ENCODE assay signal across 8 cellular contexts in the genomic region with DNA sequence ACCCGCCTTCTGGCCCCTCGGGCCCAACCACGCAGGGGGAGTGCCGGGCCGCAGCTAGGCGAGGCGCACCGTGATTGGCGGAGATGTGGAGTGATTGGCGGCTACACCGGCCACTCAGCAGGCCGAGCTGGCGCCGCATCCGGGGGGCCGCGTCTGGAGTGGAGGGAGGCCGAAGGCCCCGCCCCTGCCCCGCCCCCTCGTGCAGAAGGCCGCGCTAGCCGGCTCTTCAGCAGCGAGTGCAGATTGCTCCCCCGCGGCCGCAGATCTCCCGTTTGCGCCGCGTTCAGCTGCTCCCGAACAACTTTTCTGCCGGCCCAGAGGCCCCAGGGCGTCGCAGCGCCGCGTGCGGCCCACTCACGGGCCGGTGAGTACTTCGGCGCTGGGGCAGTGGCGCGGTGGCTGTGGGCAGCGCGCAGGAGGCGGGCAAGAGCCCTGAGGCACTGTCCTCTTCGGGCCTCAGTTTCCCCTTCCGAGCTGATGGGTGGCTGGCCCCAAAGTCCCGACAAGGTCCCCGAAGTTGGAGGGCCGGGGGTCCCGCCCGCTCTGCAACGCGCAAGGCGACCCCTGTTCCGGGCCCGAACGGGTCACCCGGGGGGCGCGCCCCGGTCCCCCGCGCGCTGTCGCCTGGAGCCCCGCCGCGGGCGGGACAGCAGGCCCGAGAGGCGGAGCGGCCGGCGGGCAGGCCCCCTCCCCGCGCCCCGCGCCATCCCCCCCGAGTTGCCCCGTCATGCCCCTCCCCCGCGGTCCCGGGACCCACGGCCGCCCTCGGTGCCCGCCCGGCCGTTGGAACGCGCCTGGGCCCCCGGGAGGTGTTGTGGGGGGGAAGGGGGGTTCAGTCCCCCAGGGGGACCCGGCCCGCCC. TPM values are rescaled to one million over a fixed set of nuclear protein-coding genes. Genes with fewer than 3 reads are reported as not detected.
A peak's percentile ranks its signal among the peaks of the same experiment; 100 is the strongest.
DNase-seq lines count a peak whose midpoint lies in the region; ATAC-seq and TF ChIP-seq lines count a peak whose summit lies in the region.

TSS of gene WFS1 (plus strand) at position 200 of the 861 bp plus-strand sequence. CDS start 7,606 bp downstream, outside the sequence.

- TF ChIP-seq CTCF in endodermal cell (conservative IDR thresholded peaks at IDR 0.05): no peak

- H3K27ac Mint-ChIP-seq in CD4-positive, alpha-beta memory T cell: peak within 1 kb of the TSS in 6 of 7 donors; percentile 48 to 81 (median 71)
- H3K27ac Mint-ChIP-seq in endodermal cell: no peak within 1 kb of the TSS

- H3K4me1 ChIP-seq in CD4-positive, alpha-beta memory T cell (ENCODE audit: insufficient read depth, low read length): peaks cover 10% of the 10 kb centered on the region
- H3K4me1 ChIP-seq in endodermal cell (ENCODE audit: control insufficient read depth, insufficient read depth, low read length): peaks cover 2% of the 10 kb centered on the region
- H3K4me1 ChIP-seq in mesenchymal stem cell (ENCODE audit: control insufficient read depth, insufficient read depth, low read depth, low read length): peaks cover 36% of the 10 kb centered on the region

- peaks cover 13 to 25% (median 14%) of the 10 kb centered on the region in 4 donors for H3K4me1 Mint-ChIP-seq in CD4-positive, alpha-beta memory T cell
- H3K4me1 Mint-ChIP-seq in endodermal cell: peaks cover 24% of the 10 kb centered on the region

- H2AFZ ChIP-seq in mesenchymal stem cell (ENCODE audit: low read depth, low read length): peak within 1 kb of the TSS; percentile 87

- no peaks in the 10 kb centered on the region for H3K9me3 ChIP-seq in CD4-positive, alpha-beta memory T cell (ENCODE audit: control insufficient read depth in 1 of 2, low read length in 2 of 2)
- H3K9me3 ChIP-seq in endodermal cell (ENCODE audit: control insufficient read depth, low read length) (no peaks in the 10 kb centered on the region), mesenchymal stem cell (ENCODE audit: control insufficient read depth, low read length) (no peaks in the 10 kb centered on the region)

- H3K36me3 ChIP-seq in CD4-positive, alpha-beta memory T cell (ENCODE audit: insufficient read depth, low read length): no peaks in the 10 kb centered on the region
- H3K36me3 ChIP-seq in endodermal cell (ENCODE audit: control insufficient read depth, insufficient read depth, low read length): no peaks in the 10 kb centered on the region
- no peaks in the 10 kb centered on the region for H3K36me3 ChIP-seq in mesenchymal stem cell (ENCODE audit: control insufficient read depth in 1 of 2, insufficient read depth in 2 of 2, low read depth in 1 of 2, low read length in 2 of 2)

- H3K14ac ChIP-seq in mesenchymal stem cell (ENCODE audit: low read length in 2 of 2): peak within 1 kb of the TSS in 1 of 2 experiments; percentile 97

- H3K23ac ChIP-seq in mesenchymal stem cell (ENCODE audit: low read length in 2 of 2): no peak within 1 kb of the TSS

- CTCF ChIA-PET in CD4-positive, alpha-beta memory T cell (lab: Charles Lee; ENCODE audit: partially characterized antibody): interaction anchor here (1.5 to 2.4 kb wide), 3 partner anchors 17 to 58 kb away, joined by 6 to 13 read pairs (median 10); no protein-coding TSS in a partner anchor

- peak; percentile 100 for ATAC-seq in GM19467 (IDR thresholded peaks at IDR 0.05; ENCODE audit: unreplicated experiment)

- H4K91ac ChIP-seq in mesenchymal stem cell (ENCODE audit: low read length): no peak within 1 kb of the TSS

- H2BK5ac ChIP-seq in mesenchymal stem cell (ENCODE audit: low read depth, low read length, poor library complexity, severe bottlenecking): peak within 1 kb of the TSS; percentile 92

- H3K4ac ChIP-seq in mesenchymal stem cell (ENCODE audit: low read depth in 1 of 2, low read length in 2 of 2): peak within 1 kb of the TSS; percentile 37 to 54

- H3K27me3 Mint-ChIP-seq in CD4-positive, alpha-beta memory T cell: peaks cover 0 to 2% of the 10 kb centered on the region in 2 donors
- H3K27me3 Mint-ChIP-seq in endodermal cell (ENCODE audit: insufficient read depth): no peaks in the 10 kb centered on the region

- H4K8ac ChIP-seq in mesenchymal stem cell (ENCODE audit: low read length): peak within 1 kb of the TSS; percentile 84

- 0 to 2% methylated on average over 17 to 99 of the region's 99 CpGs for WGBS in endodermal cell (ENCODE audit: insufficient coverage in 1 of 2, insufficient read length in 1 of 2), 2 experiments
- under 1% methylated on average over 50 of the region's 99 CpGs for WGBS in mesenchymal stem cell

- peak within 1 kb of the TSS; percentile 49 for H3K27ac ChIP-seq in CD4-positive, alpha-beta memory T cell (ENCODE audit: low read depth, low read length)
- H3K27ac ChIP-seq in endodermal cell (ENCODE audit: low read depth, low read length) (no peak within 1 kb of the TSS), mesenchymal stem cell (ENCODE audit: low read length, poor library complexity, severe bottlenecking) (peak within 1 kb of the TSS; percentile 86)

- peaks cover 0 to 2% of the 10 kb centered on the region in 2 donors for H3K36me3 Mint-ChIP-seq in CD4-positive, alpha-beta memory T cell
- H3K36me3 Mint-ChIP-seq in endodermal cell (ENCODE audit: low read depth): no peaks in the 10 kb centered on the region

- peak; percentile 94 to 96 (median 94) for DNase-seq in CD4-positive, alpha-beta memory T cell
- DNase-seq in HPDE6-E6E7 (ENCODE audit: extremely low spot score): peak; percentile 98
- peak; percentile 76 for DNase-seq in NK-92 (lab: John Stamatoyannopoulos, UW; ENCODE audit: unreplicated experiment)
- peak; percentile 97 for DNase-seq in activated CD8-positive, alpha-beta memory T cell treated with anti-CD3 and anti-CD28 coated beads, Interleukin-2, amount 50 U/mL, for 4 hours
- DNase-seq in endodermal cell: peak; percentile 99
- peak; percentile 98 for DNase-seq in mesenchymal stem cell
- peak; percentile 92 for DNase-seq in stimulated activated CD8-positive, alpha-beta memory T cell treated with anti-CD3 and anti-CD28 coated beads, Interleukin-12 subunit alpha, Interleukin-12 subunit beta, amount 100 ng/mL, for 24 hours (ENCODE audit: extremely low read depth)

- H3K9me3 Mint-ChIP-seq in CD4-positive, alpha-beta memory T cell: no peaks in the 10 kb centered on the region
- H3K9me3 Mint-ChIP-seq in endodermal cell: no peaks in the 10 kb centered on the region

- H3K18ac ChIP-seq in mesenchymal stem cell (ENCODE audit: low read depth in 1 of 2, low read length in 2 of 2): peak within 1 kb of the TSS; percentile 78 to 93

- H2AK5ac ChIP-seq in mesenchymal stem cell (ENCODE audit: low read length, severe bottlenecking): no peak within 1 kb of the TSS

- peak within 1 kb of the TSS; percentile 85 to 92 (median 88) for H3K4me3 Mint-ChIP-seq in CD4-positive, alpha-beta memory T cell
- peak within 1 kb of the TSS; percentile 69 for H3K4me3 Mint-ChIP-seq in endodermal cell

- no peaks in the 10 kb centered on the region for H3K27me3 ChIP-seq in CD4-positive, alpha-beta memory T cell (ENCODE audit: insufficient read depth, low read length)
- H3K27me3 ChIP-seq in endodermal cell (ENCODE audit: control insufficient read depth, insufficient read depth, low read length, poor library complexity, severe bottlenecking) (no peaks in the 10 kb centered on the region), mesenchymal stem cell (ENCODE audit: control insufficient read depth in 1 of 2, insufficient read depth in 1 of 2, low read length in 2 of 2) (peaks cover 0 to 12% of the 10 kb centered on the region in 2 experiments)

- intact Hi-C loops in CD4-positive, alpha-beta memory T cell (cut with micrococcal nuclease): loop anchor here (1.0 to 5.0 kb wide), 3 partner anchors 70 to 447 kb away; partner anchors contain the start of genes BLOC1S4 and JAKMIP1

- peak within 1 kb of the TSS; percentile 27 for H2BK120ac ChIP-seq in mesenchymal stem cell (ENCODE audit: low read depth, low read length)

- peak within 1 kb of the TSS in 1 of 2 experiments; percentile 21 for H2BK12ac ChIP-seq in mesenchymal stem cell (ENCODE audit: low read length in 2 of 2)

- H2BK15ac ChIP-seq in mesenchymal stem cell (ENCODE audit: low read depth, poor library complexity, severe bottlenecking): peak within 1 kb of the TSS; percentile 31

- POLR2A ChIA-PET in CD4-positive, alpha-beta memory T cell (lab: Charles Lee; ENCODE audit: partially characterized antibody): interaction anchor here (0.9 to 1.6 kb wide), 5 partner anchors 9 to 70 kb away, joined by 3 to 5 read pairs (median 4); partner anchors contain the start of gene JAKMIP1

- H3K79me1 ChIP-seq in mesenchymal stem cell (replicated peaks; ENCODE audit: low read length, poor library complexity, severe bottlenecking): no peaks in the 10 kb centered on the region

- H3K4me3 ChIP-seq in CD4-positive, alpha-beta memory T cell (ENCODE audit: low read length in 2 of 2): peak within 1 kb of the TSS in 1 of 2 donors; percentile 75
- H3K4me3 ChIP-seq in endodermal cell (ENCODE audit: low read length) (peak within 1 kb of the TSS; percentile 81), mesenchymal stem cell (ENCODE audit: insufficient read depth in 1 of 2, low read depth in 1 of 2, low read length in 2 of 2) (peak within 1 kb of the TSS; percentile 84 to 97)

- H3K9ac ChIP-seq in endodermal cell (ENCODE audit: extremely low read depth, low read length, poor library complexity, severe bottlenecking) (peak within 1 kb of the TSS; percentile 60), mesenchymal stem cell (ENCODE audit: low read length) (peak within 1 kb of the TSS; percentile 87)

- peak within 1 kb of the TSS; percentile 88 for H3K4me2 ChIP-seq in mesenchymal stem cell (ENCODE audit: low read length, poor library complexity, severe bottlenecking)

RNA-seq across cellular contexts. Expression of gene WFS1, which starts in this region (rescaled TPM):
- total RNA-seq in CD4-positive, alpha-beta memory T cell: 1 to 10 TPM; 5.4 to 5.5 TPM
- polyA plus RNA-seq in CD4-positive, alpha-beta memory T cell: 1 to 10 TPM; 2.6 to 3.2 TPM
- 10 to 100 TPM; 25.3 to 26.1 TPM for total RNA-seq in endodermal cell
- 23.8 TPM for polyA plus RNA-seq in endodermal cell (2013, experiment 1 of 2)
- polyA plus RNA-seq in endodermal cell (2013, experiment 2 of 2): 24.1 TPM
- 34.5 TPM for polyA plus RNA-seq in mesenchymal stem cell (2013, experiment 1 of 2)
- polyA plus RNA-seq in mesenchymal stem cell (2013, experiment 2 of 2): 32.5 TPM

Comparison
In these comparisons a context has a peak if more than half of its experiments do, and no peak if none do; other contexts are left out.
1. RNA of gene WFS1 (total RNA-seq): 25.3 to 26.1 TPM in endodermal cell; 5.4 to 5.5 TPM in CD4-positive, alpha-beta memory T cell; every median in the first group is over 4 times any median in the second.
2. Peak in every context shown above with its lines, with median percentiles within 50 percentile points of each other: DNase-seq.